Comparison of ENCODE assay signal across 20 cellular contexts in the genomic region with DNA sequence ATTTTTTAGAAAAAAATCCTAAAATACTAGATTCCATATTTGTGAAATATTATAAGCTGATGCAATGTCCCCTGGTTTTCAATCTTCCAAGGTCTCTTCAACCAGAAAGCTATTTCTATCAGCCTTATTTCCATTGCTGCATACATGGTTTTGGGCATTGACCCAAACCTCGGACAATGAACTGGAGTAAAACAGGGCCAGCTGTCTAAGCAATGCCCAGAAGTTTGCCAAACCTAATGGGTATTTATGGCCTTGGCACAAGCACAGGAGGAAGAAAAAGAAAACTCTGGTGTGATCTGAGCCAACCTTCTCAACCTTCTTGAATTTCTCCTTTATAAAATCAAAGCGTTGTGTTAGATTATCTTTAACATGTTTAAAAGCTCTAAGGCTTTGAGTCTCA.
"Had no signal": no experiment of that assay in that cellular context is flagged by ENCODE, and none has a peak within 500 bp of the region (broad histone marks: within the 10 kb centered on the region; RNA-seq: fewer than 3 reads in every experiment).

No MANE protein-coding gene starts in this region.

- H2AFZ ChIP-seq: hepatocyte had no signal

- H3K4me3 ChIP-seq: hepatocyte, left lung, mucosa of descending colon, smooth muscle cell, testis, upper lobe of right lung had no signal

- H3K79me2 ChIP-seq: hepatocyte had no signal

- DNase-seq: activated CD4-positive, alpha-beta T cell treated with anti-CD3 and anti-CD28 coated beads, Interleukin-2, amount 50 U/mL, for 1 hour; activated CD8-positive, alpha-beta memory T cell treated with anti-CD3 and anti-CD28 coated beads for 24 hours; activated gamma-delta T cell treated with Interleukin-2 at 50 U/mL for 16 hours; dermis blood vessel endothelial cell; effector memory CD8-positive, alpha-beta T cell; islet precursor cell; left lung; mammary epithelial cell; mucosa of descending colon; naive thymus-derived CD8-positive, alpha-beta T cell; right cardiac atrium; stimulated activated CD4-positive, alpha-beta T cell treated with anti-CD3 and anti-CD28 coated beads, Interleukin-4, amount 100 ng/mL, for 4 hours; stimulated activated CD8-positive, alpha-beta memory T cell treated with anti-CD3 and anti-CD28 coated beads, Interleukin-4, amount 100 ng/mL, for 48 hours; testis; upper lobe of right lung had no signal

- H3K4me1 ChIP-seq: left lung, testis, upper lobe of right lung had no signal

- H3K36me3 ChIP-seq: left lung, neutrophil, upper lobe of right lung had no signal

- H3K9me3 ChIP-seq: left lung, neutrophil, testis, upper lobe of right lung had no signal

- H3K27ac ChIP-seq: epithelial cell of prostate, hepatocyte, left lung, neutrophil, testis, upper lobe of right lung had no signal

- H3K27me3 ChIP-seq: hepatocyte, left lung, neutrophil, testis, upper lobe of right lung had no signal

- ATAC-seq: activated CD4-positive, CD25-positive, alpha-beta regulatory T cell treated with anti-CD3 and anti-CD28 coated beads, Interleukin-2, amount 50 U/mL, for 24 hours; effector memory CD8-positive, alpha-beta T cell; left lung; mucosa of descending colon; naive thymus-derived CD8-positive, alpha-beta T cell; right cardiac atrium; upper lobe of right lung had no signal

- H3K4me2 ChIP-seq: hepatocyte, smooth muscle cell had no signal
